ENCODE assay signal across 1 cellular context in the genomic region with DNA sequence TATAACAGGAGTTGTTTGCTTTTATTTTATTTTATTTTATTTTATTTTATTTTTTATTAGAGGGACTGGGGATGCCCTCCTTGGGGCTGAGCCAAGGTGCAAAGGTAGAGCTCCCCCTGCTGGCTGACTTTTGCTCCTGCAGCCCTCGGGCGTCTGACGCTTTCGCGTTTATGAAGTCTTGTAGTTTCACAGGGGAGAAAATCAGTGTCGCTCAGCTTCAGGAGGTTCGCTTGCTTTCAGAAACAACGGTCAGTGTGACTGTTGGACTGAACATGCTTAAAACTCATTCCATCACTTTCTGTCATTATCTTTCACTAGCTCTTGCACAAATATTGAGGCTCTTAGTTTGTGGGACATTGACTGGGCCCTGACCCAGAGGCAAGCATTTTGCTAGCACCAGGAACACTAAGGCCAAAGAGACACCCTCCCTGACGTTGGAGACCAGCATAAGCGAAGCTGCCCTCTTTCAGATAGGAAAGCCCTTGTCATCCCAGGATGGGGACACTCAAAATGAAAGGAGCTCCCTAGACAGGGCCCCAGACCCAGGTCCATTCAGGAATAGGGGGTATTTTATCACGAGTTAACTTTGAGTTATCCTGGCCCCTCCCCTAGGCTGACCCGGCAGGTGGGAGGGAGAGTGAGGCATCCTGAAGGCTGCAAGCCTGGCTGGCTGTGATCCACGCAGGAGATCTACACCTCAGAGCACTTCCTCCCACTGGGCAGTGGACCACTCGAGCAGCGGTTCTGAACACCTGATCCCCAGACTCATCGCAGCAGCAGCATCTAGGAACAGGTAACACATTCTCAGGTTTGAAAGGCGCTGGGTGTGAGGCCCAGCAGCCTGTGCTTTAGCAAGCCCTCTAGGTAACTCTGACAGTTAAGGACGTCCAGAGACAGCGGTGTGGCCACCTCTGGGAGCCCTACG.
TF ChIP-seq lines count a peak whose summit lies in the region.

No MANE protein-coding gene starts in this region.

TF ChIP-seq in K562, 482 proteins besides CTCF, POLR2A, EP300 and RAD21 (continued from another document):
- TF ChIP-seq, protein P1, sequence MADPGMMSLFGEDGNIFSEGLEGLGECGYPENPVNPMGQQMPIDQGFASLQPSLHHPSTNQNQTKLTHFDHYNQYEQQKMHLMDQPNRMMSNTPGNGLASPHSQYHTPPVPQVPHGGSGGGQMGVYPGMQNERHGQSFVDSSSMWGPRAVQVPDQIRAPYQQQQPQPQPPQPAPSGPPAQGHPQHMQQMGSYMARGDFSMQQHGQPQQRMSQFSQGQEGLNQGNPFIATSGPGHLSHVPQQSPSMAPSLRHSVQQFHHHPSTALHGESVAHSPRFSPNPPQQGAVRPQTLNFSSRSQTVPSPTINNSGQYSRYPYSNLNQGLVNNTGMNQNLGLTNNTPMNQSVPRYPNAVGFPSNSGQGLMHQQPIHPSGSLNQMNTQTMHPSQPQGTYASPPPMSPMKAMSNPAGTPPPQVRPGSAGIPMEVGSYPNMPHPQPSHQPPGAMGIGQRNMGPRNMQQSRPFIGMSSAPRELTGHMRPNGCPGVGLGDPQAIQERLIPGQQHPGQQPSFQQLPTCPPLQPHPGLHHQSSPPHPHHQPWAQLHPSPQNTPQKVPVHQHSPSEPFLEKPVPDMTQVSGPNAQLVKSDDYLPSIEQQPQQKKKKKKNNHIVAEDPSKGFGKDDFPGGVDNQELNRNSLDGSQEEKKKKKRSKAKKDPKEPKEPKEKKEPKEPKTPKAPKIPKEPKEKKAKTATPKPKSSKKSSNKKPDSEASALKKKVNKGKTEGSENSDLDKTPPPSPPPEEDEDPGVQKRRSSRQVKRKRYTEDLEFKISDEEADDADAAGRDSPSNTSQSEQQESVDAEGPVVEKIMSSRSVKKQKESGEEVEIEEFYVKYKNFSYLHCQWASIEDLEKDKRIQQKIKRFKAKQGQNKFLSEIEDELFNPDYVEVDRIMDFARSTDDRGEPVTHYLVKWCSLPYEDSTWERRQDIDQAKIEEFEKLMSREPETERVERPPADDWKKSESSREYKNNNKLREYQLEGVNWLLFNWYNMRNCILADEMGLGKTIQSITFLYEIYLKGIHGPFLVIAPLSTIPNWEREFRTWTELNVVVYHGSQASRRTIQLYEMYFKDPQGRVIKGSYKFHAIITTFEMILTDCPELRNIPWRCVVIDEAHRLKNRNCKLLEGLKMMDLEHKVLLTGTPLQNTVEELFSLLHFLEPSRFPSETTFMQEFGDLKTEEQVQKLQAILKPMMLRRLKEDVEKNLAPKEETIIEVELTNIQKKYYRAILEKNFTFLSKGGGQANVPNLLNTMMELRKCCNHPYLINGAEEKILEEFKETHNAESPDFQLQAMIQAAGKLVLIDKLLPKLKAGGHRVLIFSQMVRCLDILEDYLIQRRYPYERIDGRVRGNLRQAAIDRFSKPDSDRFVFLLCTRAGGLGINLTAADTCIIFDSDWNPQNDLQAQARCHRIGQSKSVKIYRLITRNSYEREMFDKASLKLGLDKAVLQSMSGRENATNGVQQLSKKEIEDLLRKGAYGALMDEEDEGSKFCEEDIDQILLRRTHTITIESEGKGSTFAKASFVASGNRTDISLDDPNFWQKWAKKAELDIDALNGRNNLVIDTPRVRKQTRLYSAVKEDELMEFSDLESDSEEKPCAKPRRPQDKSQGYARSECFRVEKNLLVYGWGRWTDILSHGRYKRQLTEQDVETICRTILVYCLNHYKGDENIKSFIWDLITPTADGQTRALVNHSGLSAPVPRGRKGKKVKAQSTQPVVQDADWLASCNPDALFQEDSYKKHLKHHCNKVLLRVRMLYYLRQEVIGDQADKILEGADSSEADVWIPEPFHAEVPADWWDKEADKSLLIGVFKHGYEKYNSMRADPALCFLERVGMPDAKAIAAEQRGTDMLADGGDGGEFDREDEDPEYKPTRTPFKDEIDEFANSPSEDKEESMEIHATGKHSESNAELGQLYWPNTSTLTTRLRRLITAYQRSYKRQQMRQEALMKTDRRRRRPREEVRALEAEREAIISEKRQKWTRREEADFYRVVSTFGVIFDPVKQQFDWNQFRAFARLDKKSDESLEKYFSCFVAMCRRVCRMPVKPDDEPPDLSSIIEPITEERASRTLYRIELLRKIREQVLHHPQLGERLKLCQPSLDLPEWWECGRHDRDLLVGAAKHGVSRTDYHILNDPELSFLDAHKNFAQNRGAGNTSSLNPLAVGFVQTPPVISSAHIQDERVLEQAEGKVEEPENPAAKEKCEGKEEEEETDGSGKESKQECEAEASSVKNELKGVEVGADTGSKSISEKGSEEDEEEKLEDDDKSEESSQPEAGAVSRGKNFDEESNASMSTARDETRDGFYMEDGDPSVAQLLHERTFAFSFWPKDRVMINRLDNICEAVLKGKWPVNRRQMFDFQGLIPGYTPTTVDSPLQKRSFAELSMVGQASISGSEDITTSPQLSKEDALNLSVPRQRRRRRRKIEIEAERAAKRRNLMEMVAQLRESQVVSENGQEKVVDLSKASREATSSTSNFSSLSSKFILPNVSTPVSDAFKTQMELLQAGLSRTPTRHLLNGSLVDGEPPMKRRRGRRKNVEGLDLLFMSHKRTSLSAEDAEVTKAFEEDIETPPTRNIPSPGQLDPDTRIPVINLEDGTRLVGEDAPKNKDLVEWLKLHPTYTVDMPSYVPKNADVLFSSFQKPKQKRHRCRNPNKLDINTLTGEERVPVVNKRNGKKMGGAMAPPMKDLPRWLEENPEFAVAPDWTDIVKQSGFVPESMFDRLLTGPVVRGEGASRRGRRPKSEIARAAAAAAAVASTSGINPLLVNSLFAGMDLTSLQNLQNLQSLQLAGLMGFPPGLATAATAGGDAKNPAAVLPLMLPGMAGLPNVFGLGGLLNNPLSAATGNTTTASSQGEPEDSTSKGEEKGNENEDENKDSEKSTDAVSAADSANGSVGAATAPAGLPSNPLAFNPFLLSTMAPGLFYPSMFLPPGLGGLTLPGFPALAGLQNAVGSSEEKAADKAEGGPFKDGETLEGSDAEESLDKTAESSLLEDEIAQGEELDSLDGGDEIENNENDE (IDR thresholded peaks at IDR 0.05; ENCODE audit: low read depth, low read length) = no peak
- TF ChIP-seq SMC3 (conservative IDR thresholded peaks at IDR 0.05; ENCODE audit: insufficient read depth, low read depth, low read length) (peak; percentile 66; the same call in 1 of the 2 replicates), YY1 (IDR thresholded peaks at IDR 0.05; ENCODE audit: borderline replicate concordance in 1 of 3, control insufficient read depth in 1 of 3, extremely low read depth in 1 of 3, insufficient read depth in 3 of 3, insufficient read length in 1 of 3, insufficient replicate concordance in 2 of 3, low read depth in 1 of 3, low read length in 2 of 3) (peak in 1 of 3 experiments; percentile 15), NR0B1 (IDR thresholded peaks at IDR 0.05; ENCODE audit: partially characterized antibody) (no peak), NFIC (IDR thresholded peaks at IDR 0.05) (peak; percentile 76), CC2D1A (IDR thresholded peaks at IDR 0.05) (peak; percentile 44; the same call in 1 of the 2 replicates), MBD1 (CRISPR knock-in tag; IDR thresholded peaks at IDR 0.05) (no peak)
- TF ChIP-seq, protein P2, sequence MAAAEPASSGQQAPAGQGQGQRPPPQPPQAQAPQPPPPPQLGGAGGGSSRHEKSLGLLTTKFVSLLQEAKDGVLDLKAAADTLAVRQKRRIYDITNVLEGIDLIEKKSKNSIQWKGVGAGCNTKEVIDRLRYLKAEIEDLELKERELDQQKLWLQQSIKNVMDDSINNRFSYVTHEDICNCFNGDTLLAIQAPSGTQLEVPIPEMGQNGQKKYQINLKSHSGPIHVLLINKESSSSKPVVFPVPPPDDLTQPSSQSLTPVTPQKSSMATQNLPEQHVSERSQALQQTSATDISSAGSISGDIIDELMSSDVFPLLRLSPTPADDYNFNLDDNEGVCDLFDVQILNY (CRISPR knock-in tag; IDR thresholded peaks at IDR 0.05) = no peak
